ENCODE assay signal across 35 cellular contexts in genomic region chr18:26948703-26949102, GRCh38.
"Had no signal": no experiment of that assay in that cellular context is flagged by ENCODE, and none has a peak within 500 bp of the region (broad histone marks: within the 10 kb centered on the region; RNA-seq: fewer than 3 reads in every experiment).

No MANE protein-coding gene starts in this region.

- H3K4me3 ChIP-seq: ascending aorta, cardiac muscle cell had no signal

- DNase-seq: activated CD4-positive, alpha-beta memory T cell treated with anti-CD3 and anti-CD28 coated beads, Interleukin-2, amount 10 ng/mL, durations not matched to agents 7 days and 5 days; activated CD4-positive, alpha-beta T cell treated with anti-CD3 and anti-CD28 coated beads for 1 hour; activated CD4-positive, alpha-beta T cell treated with anti-CD3 and anti-CD28 coated beads for 36 hours; activated CD4-positive, alpha-beta T cell treated with anti-CD3 and anti-CD28 coated beads for 48 hours; activated CD4-positive, alpha-beta T cell treated with anti-CD3 and anti-CD28 coated beads, Interleukin-2, amount 10 ng/mL, durations not matched to agents 7 days and 5 days; activated CD4-positive, alpha-beta T cell treated with anti-CD3 and anti-CD28 coated beads, Interleukin-2, amount 50 U/mL, for 48 hours; activated CD4-positive, CD25-positive, alpha-beta regulatory T cell; activated CD8-positive, alpha-beta memory T cell treated with anti-CD3 and anti-CD28 coated beads for 24 hours; activated CD8-positive, alpha-beta memory T cell treated with anti-CD3 and anti-CD28 coated beads, Interleukin-2, amount 10 ng/mL, durations not matched to agents 7 days and 5 days; activated CD8-positive, alpha-beta memory T cell treated with anti-CD3 and anti-CD28 coated beads, Interleukin-2, amount 50 U/mL, for 48 hours; activated CD8-positive, alpha-beta T cell treated with anti-CD3 and anti-CD28 coated beads, Interleukin-2, amount 10 ng/mL, durations not matched to agents 7 days and 5 days; activated effector memory CD4-positive, alpha-beta T cell treated with Interleukin-2 at 50 U/mL for 16 hours; activated gamma-delta T cell; activated naive CD4-positive, alpha-beta T cell treated with anti-CD3 and anti-CD28 coated beads, Interleukin-2, amount 10 ng/mL, durations not matched to agents 7 days and 5 days; activated naive CD4-positive, alpha-beta T cell treated with Interleukin-2 at 50 U/mL for 16 hours; activated naive CD8-positive, alpha-beta T cell treated with anti-CD3 and anti-CD28 coated beads, Interleukin-2, amount 10 ng/mL, durations not matched to agents 7 days and 5 days; activated naive CD8-positive, alpha-beta T cell treated with anti-CD3 and anti-CD28 coated beads, Interleukin-2, amount 50 U/mL, for 24 hours; activated T-cell treated with anti-CD3 and anti-CD28 coated beads, Interleukin-2, amount 50 U/mL, for 24 hours; activated T-cell treated with anti-CD3 and anti-CD28 coated beads, Interleukin-2, amount 50 U/mL, for 48 hours; amygdala; anterior cingulate cortex; T-cell; T-helper 2 cell; T-helper 9 cell had no signal

- H3K9me3 ChIP-seq: ascending aorta had no signal

- ATAC-seq: activated CD4-positive, alpha-beta T cell treated with anti-CD3 and anti-CD28 coated beads for 36 hours; activated CD4-positive, CD25-positive, alpha-beta regulatory T cell treated with anti-CD3 and anti-CD28 coated beads, Interleukin-2, amount 50 U/mL, for 24 hours; activated CD8-positive, alpha-beta memory T cell treated with anti-CD3 and anti-CD28 coated beads, Interleukin-2, amount 10 ng/mL, durations not matched to agents 7 days and 5 days; activated CD8-positive, alpha-beta T cell treated with anti-CD3 and anti-CD28 coated beads, Interleukin-2, amount 10 ng/mL, durations not matched to agents 7 days and 5 days; activated naive CD8-positive, alpha-beta T cell treated with anti-CD3 and anti-CD28 coated beads, Interleukin-2, amount 50 U/mL, for 24 hours; T-cell; WTC11 had no signal

- H3K36me3 ChIP-seq: ascending aorta, cardiac muscle cell had no signal

- H3K27me3 Mint-ChIP-seq: activated CD4-positive, alpha-beta memory T cell treated with anti-CD3 and anti-CD28 coated beads, Interleukin-2, amount 10 ng/mL, durations not matched to agents 7 days and 5 days; activated CD4-positive, alpha-beta T cell treated with anti-CD3 and anti-CD28 coated beads for 36 hours; activated CD4-positive, alpha-beta T cell treated with anti-CD3 and anti-CD28 coated beads, Interleukin-2, amount 10 ng/mL, durations not matched to agents 7 days and 5 days; activated CD8-positive, alpha-beta memory T cell treated with anti-CD3 and anti-CD28 coated beads, Interleukin-2, amount 10 ng/mL, durations not matched to agents 7 days and 5 days; activated naive CD4-positive, alpha-beta T cell treated with anti-CD3 and anti-CD28 coated beads, Interleukin-2, amount 10 ng/mL, durations not matched to agents 7 days and 5 days; activated naive CD8-positive, alpha-beta T cell treated with anti-CD3 and anti-CD28 coated beads, Interleukin-2, amount 10 ng/mL, durations not matched to agents 7 days and 5 days; activated naive CD8-positive, alpha-beta T cell treated with anti-CD3 and anti-CD28 coated beads, Interleukin-2, amount 50 U/mL, for 24 hours; activated T-cell treated with anti-CD3 and anti-CD28 coated beads, Interleukin-2, amount 50 U/mL, for 24 hours; central memory CD8-positive, alpha-beta T cell; T-cell had no signal

- H3K27me3 ChIP-seq: ascending aorta, cardiac muscle cell had no signal

- H3K27ac ChIP-seq: ascending aorta, cardiac muscle cell, VCaP had no signal

- H3K27ac Mint-ChIP-seq: activated CD4-positive, alpha-beta memory T cell treated with anti-CD3 and anti-CD28 coated beads, Interleukin-2, amount 10 ng/mL, durations not matched to agents 7 days and 5 days; activated CD4-positive, alpha-beta T cell treated with anti-CD3 and anti-CD28 coated beads for 36 hours; activated CD4-positive, alpha-beta T cell treated with anti-CD3 and anti-CD28 coated beads, Interleukin-2, amount 10 ng/mL, durations not matched to agents 7 days and 5 days; activated CD8-positive, alpha-beta memory T cell treated with anti-CD3 and anti-CD28 coated beads, Interleukin-2, amount 10 ng/mL, durations not matched to agents 7 days and 5 days; activated CD8-positive, alpha-beta T cell treated with anti-CD3 and anti-CD28 coated beads, Interleukin-2, amount 10 ng/mL, durations not matched to agents 7 days and 5 days; activated naive CD4-positive, alpha-beta T cell treated with anti-CD3 and anti-CD28 coated beads, Interleukin-2, amount 10 ng/mL, durations not matched to agents 7 days and 5 days; activated naive CD4-positive, alpha-beta T cell treated with anti-CD3 and anti-CD28 coated beads, Interleukin-2, amount 50 U/mL, for 24 hours; activated naive CD8-positive, alpha-beta T cell; activated naive CD8-positive, alpha-beta T cell treated with anti-CD3 and anti-CD28 coated beads, Interleukin-2, amount 10 ng/mL, durations not matched to agents 7 days and 5 days; activated naive CD8-positive, alpha-beta T cell treated with anti-CD3 and anti-CD28 coated beads, Interleukin-2, amount 50 U/mL, for 24 hours; activated T-cell treated with anti-CD3 and anti-CD28 coated beads, Interleukin-2, amount 50 U/mL, for 24 hours; activated T-helper 2 cell treated with anti-CD3 and anti-CD28 coated beads, Interferon-gamma antibody, Interleukin-2, Interleukin-4, amounts not matched to agents 10 μg/mL and 5 μg/mL and 100 μg/mL, durations not matched to agents 14 hours and 24 hours and 36 hours; brain; T-cell; T-helper 2 cell treated with Interferon-gamma antibody and Interleukin-4, amounts not matched to agents 5 μg/mL and 100 μg/mL, for 36 hours; WTC11 had no signal

- H3K36me3 Mint-ChIP-seq: activated CD8-positive, alpha-beta memory T cell treated with anti-CD3 and anti-CD28 coated beads, Interleukin-2, amount 10 ng/mL, durations not matched to agents 7 days and 5 days; activated naive CD4-positive, alpha-beta T cell treated with anti-CD3 and anti-CD28 coated beads, Interleukin-2, amount 10 ng/mL, durations not matched to agents 7 days and 5 days; activated naive CD4-positive, alpha-beta T cell treated with anti-CD3 and anti-CD28 coated beads, Interleukin-2, amount 50 U/mL, for 24 hours; activated naive CD8-positive, alpha-beta T cell; activated naive CD8-positive, alpha-beta T cell treated with anti-CD3 and anti-CD28 coated beads, Interleukin-2, amount 10 ng/mL, durations not matched to agents 7 days and 5 days; brain; T-cell had no signal

- H3K4me1 ChIP-seq: ascending aorta had no signal

- H3K4me3 Mint-ChIP-seq: activated CD4-positive, alpha-beta memory T cell treated with anti-CD3 and anti-CD28 coated beads, Interleukin-2, amount 10 ng/mL, durations not matched to agents 7 days and 5 days; activated CD4-positive, alpha-beta T cell treated with anti-CD3 and anti-CD28 coated beads for 36 hours; activated CD4-positive, alpha-beta T cell treated with anti-CD3 and anti-CD28 coated beads, Interleukin-2, amount 10 ng/mL, durations not matched to agents 7 days and 5 days; activated CD8-positive, alpha-beta memory T cell treated with anti-CD3 and anti-CD28 coated beads, Interleukin-2, amount 10 ng/mL, durations not matched to agents 7 days and 5 days; activated CD8-positive, alpha-beta T cell treated with anti-CD3 and anti-CD28 coated beads, Interleukin-2, amount 10 ng/mL, durations not matched to agents 7 days and 5 days; activated naive CD4-positive, alpha-beta T cell treated with anti-CD3 and anti-CD28 coated beads, Interleukin-2, amount 10 ng/mL, durations not matched to agents 7 days and 5 days; activated naive CD4-positive, alpha-beta T cell treated with anti-CD3 and anti-CD28 coated beads, Interleukin-2, amount 50 U/mL, for 24 hours; activated naive CD8-positive, alpha-beta T cell; activated naive CD8-positive, alpha-beta T cell treated with anti-CD3 and anti-CD28 coated beads, Interleukin-2, amount 10 ng/mL, durations not matched to agents 7 days and 5 days; activated naive CD8-positive, alpha-beta T cell treated with anti-CD3 and anti-CD28 coated beads, Interleukin-2, amount 50 U/mL, for 24 hours; activated T-cell treated with anti-CD3 and anti-CD28 coated beads, Interleukin-2, amount 50 U/mL, for 24 hours; brain; central memory CD8-positive, alpha-beta T cell; T-cell; T-helper 2 cell treated with Interferon-gamma antibody and Interleukin-4, amounts not matched to agents 5 μg/mL and 100 μg/mL, for 36 hours; WTC11 had no signal

- H3K4me1 Mint-ChIP-seq: activated CD4-positive, alpha-beta memory T cell treated with anti-CD3 and anti-CD28 coated beads, Interleukin-2, amount 10 ng/mL, durations not matched to agents 7 days and 5 days; activated CD4-positive, alpha-beta T cell treated with anti-CD3 and anti-CD28 coated beads for 36 hours; activated CD4-positive, alpha-beta T cell treated with anti-CD3 and anti-CD28 coated beads, Interleukin-2, amount 10 ng/mL, durations not matched to agents 7 days and 5 days; activated CD8-positive, alpha-beta memory T cell treated with anti-CD3 and anti-CD28 coated beads, Interleukin-2, amount 10 ng/mL, durations not matched to agents 7 days and 5 days; activated naive CD4-positive, alpha-beta T cell treated with anti-CD3 and anti-CD28 coated beads, Interleukin-2, amount 10 ng/mL, durations not matched to agents 7 days and 5 days; activated naive CD4-positive, alpha-beta T cell treated with anti-CD3 and anti-CD28 coated beads, Interleukin-2, amount 50 U/mL, for 24 hours; activated naive CD8-positive, alpha-beta T cell treated with anti-CD3 and anti-CD28 coated beads, Interleukin-2, amount 10 ng/mL, durations not matched to agents 7 days and 5 days; activated naive CD8-positive, alpha-beta T cell treated with anti-CD3 and anti-CD28 coated beads, Interleukin-2, amount 50 U/mL, for 24 hours; brain; central memory CD8-positive, alpha-beta T cell; T-cell had no signal

- H3K9me3 Mint-ChIP-seq: activated CD4-positive, alpha-beta T cell treated with anti-CD3 and anti-CD28 coated beads, Interleukin-2, amount 10 ng/mL, durations not matched to agents 7 days and 5 days; T-helper 2 cell treated with Interferon-gamma antibody and Interleukin-4, amounts not matched to agents 5 μg/mL and 100 μg/mL, for 36 hours had no signal
